15 cellular contexts compared by ENCODE assay signal in the genomic region with DNA sequence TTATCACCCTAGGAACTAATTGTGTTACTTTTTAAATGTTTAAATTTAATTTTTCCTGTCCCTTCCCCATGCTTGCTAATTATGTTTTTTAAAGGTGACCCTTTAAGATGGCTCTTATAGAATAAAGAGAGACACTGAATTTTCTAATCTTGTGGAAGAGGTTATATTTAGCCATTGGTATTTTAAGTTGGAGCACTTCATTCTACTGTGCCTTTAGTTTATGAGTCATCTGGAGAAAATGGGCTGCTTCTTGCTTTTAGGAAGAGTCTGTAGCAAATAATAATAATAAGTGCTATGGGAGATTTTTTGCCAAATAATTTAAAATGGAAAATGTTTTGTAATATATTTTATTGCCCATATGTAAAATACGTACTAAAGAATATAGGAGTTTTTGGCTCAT.
DNase-seq lines count a peak whose midpoint lies in the region; ATAC-seq and TF ChIP-seq lines count a peak whose summit lies in the region.
"Had no signal": no experiment of that assay in that cellular context is flagged by ENCODE, and none has a peak within 500 bp of the region (broad histone marks: within the 10 kb centered on the region; RNA-seq: fewer than 3 reads in every experiment).

No MANE protein-coding gene starts in this region.

- H3K36me3 ChIP-seq in tibial artery: no peaks in the 10 kb centered on the region
- H3K36me3 ChIP-seq: gastrocnemius medialis had no signal

- H3K4me3 Mint-ChIP-seq in IgD-negative memory B cell (no peak overlapping the region), type B pancreatic cell (no peak overlapping the region)

- H3K4me1 Mint-ChIP-seq in IgD-negative memory B cell (peaks cover 10 to 29% (median 29%) of the 10 kb centered on the region in 3 donors), type B pancreatic cell (ENCODE audit: unreplicated experiment) (peaks cover 20% of the 10 kb centered on the region)

- H3K9me3 Mint-ChIP-seq in IgD-negative memory B cell (no peaks in the 10 kb centered on the region), type B pancreatic cell (no peaks in the 10 kb centered on the region)

- H3K27ac Mint-ChIP-seq in IgD-negative memory B cell (peak overlapping the region in 2 of 3 donors; percentile 31 to 59), type B pancreatic cell (no peak overlapping the region)

- H3K27me3 ChIP-seq in right cardiac atrium (ENCODE audit: control insufficient read depth, insufficient read depth) (no peaks in the 10 kb centered on the region), tibial artery (no peaks in the 10 kb centered on the region)
- H3K27me3 ChIP-seq: gastrocnemius medialis had no signal

- intact Hi-C loops in right cardiac atrium (cut with DNase I): no loop called here
- intact Hi-C loops in tibial artery (cut with DNase I; ENCODE audit: low total_unique reads): no loop called here

- H3K27ac ChIP-seq in right cardiac atrium (ENCODE audit: low read length): no peak overlapping the region
- H3K27ac ChIP-seq in tibial artery: peak overlapping the region; percentile 75 to 77

- H3K27me3 Mint-ChIP-seq in IgD-negative memory B cell (no peaks in the 10 kb centered on the region), type B pancreatic cell (no peaks in the 10 kb centered on the region)

- H3K4me1 ChIP-seq in right cardiac atrium (ENCODE audit: control insufficient read depth, insufficient read depth, low read length): peaks cover 2% of the 10 kb centered on the region
- peaks cover 0 to 68% (median 14%) of the 10 kb centered on the region in 4 donors for H3K4me1 ChIP-seq in tibial artery

- H3K4me3 ChIP-seq in right cardiac atrium (ENCODE audit: low read length): no peak overlapping the region
- peak overlapping the region in 1 of 2 donors; percentile 8 for H3K4me3 ChIP-seq in tibial artery
- H3K4me3 ChIP-seq: gastrocnemius medialis had no signal

- no peak for TF ChIP-seq CTCF in tibial artery (IDR thresholded peaks at IDR 0.05)
- no peak for TF ChIP-seq CTCF in type B pancreatic cell (conservative IDR thresholded peaks at IDR 0.05)

- DNase-seq in astrocyte of the hippocampus (ENCODE audit: low read depth, low spot score): peak; percentile 62
- DNase-seq in right cardiac atrium: no peak
- no peak for DNase-seq in tibial artery
- DNase-seq in globus pallidus (ENCODE audit: low spot score): no peak
- no peak for DNase-seq in NCI-H2107 treated with DMSO at 0.1 percent for 48 hours (lab: John Stamatoyannopoulos, UW; ENCODE audit: unreplicated experiment)
- DNase-seq in type B pancreatic cell (ENCODE audit: extremely low spot score, unreplicated experiment): no peak
- DNase-seq: activated T-cell treated with anti-CD3 and anti-CD28 coated beads for 4 hours; DND-41; gastrocnemius medialis; NCI-H345; SIG-M5; stimulated activated CD4-positive, alpha-beta T cell treated with anti-CD3 and anti-CD28 coated beads, Interleukin-4, amount 100 ng/mL, for 24 hours had no signal

- ATAC-seq in right cardiac atrium: peak; percentile 61 to 66
- ATAC-seq in esophagus mucosa: no peak
- ATAC-seq: gastrocnemius medialis, left lobe of liver had no signal

- H3K9me3 ChIP-seq in right cardiac atrium (ENCODE audit: control insufficient read depth, low read length) (no peaks in the 10 kb centered on the region), tibial artery (no peaks in the 10 kb centered on the region)
- H3K9me3 ChIP-seq: gastrocnemius medialis had no signal

- H3K36me3 Mint-ChIP-seq in IgD-negative memory B cell: no peaks in the 10 kb centered on the region
- H3K36me3 Mint-ChIP-seq in type B pancreatic cell: no peaks in the 10 kb centered on the region

- WGBS in right cardiac atrium: 54% methylated on average over 1 of the region's 1 CpG
